Comparison of ENCODE assay signal across 18 cellular contexts in the genomic region with DNA sequence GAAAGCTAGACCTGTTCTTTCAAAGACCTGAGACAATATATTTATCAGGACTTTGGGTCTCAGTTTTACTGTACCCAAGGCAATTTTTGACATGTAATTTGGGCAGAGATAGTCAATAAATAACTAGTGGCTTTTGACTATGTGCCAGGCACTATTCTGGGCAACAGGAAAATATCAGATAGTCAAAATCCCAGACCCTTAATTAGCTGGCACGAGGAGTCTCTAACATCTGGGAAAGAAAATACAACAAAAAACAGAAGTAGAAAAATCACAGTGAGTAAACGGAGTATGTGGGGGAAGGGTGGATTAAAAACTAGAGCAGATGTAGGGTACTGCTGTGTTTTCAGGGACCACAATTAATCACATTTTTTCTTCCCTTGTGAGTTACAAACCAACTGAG.
DNase-seq lines count a peak whose midpoint lies in the region; ATAC-seq and TF ChIP-seq lines count a peak whose summit lies in the region.
"Had no signal": no experiment of that assay in that cellular context is flagged by ENCODE, and none has a peak within 500 bp of the region (broad histone marks: within the 10 kb centered on the region; RNA-seq: fewer than 3 reads in every experiment).

No MANE protein-coding gene starts in this region.

- H3F3A ChIP-seq in SK-N-SH (replicated peaks; ENCODE audit: insufficient read depth) = no peaks in the 10 kb centered on the region

- H3K4me2 ChIP-seq in SK-N-SH = no peak overlapping the region
- H3K4me2 ChIP-seq: BLaER1 treated with 17β-estradiol and CSF1 and Interleukin-3, amounts not matched to agents 10 nM and 100 nM; GM23338 had no signal

- no peaks in the 10 kb centered on the region for H4K20me1 ChIP-seq in SK-N-SH (ENCODE audit: insufficient read depth)
- H4K20me1 ChIP-seq: BLaER1 treated with 17β-estradiol and CSF1 and Interleukin-3, amounts not matched to agents 10 nM and 100 nM had no signal

- H3K9me2 ChIP-seq in SK-N-SH = no peaks in the 10 kb centered on the region

- DNase-seq in NCI-H524 (lab: John Stamatoyannopoulos, UW) (peak; percentile 7 to 17), NCI-H524 treated with DMSO at 0.1 percent for 48 hours (lab: John Stamatoyannopoulos, UW) (no peak), SK-N-SH (peak; percentile 28), myocyte (ENCODE audit: low read depth) (peak; percentile 6)
- DNase-seq in stimulated activated naive CD4-positive, alpha-beta T cell treated with Interleukin-2 at 50 U/mL for 16 hours (lab: John Stamatoyannopoulos, UW) = no peak
- DNase-seq: CD4-positive, alpha-beta T cell; CD8-positive, alpha-beta memory T cell; DMS 273 treated with DMSO at 0.1 percent for 48 hours; DMS79; EL; GDM1; H9 had no signal

- POLR2A ChIA-PET in SK-N-SH (lab: Yijun Ruan, JAX) = no interaction called here

- no peak for ATAC-seq in HG02623 (IDR thresholded peaks at IDR 0.05; ENCODE audit: unreplicated experiment)
- ATAC-seq: GM12878, GM23338, HCT116 had no signal

- CTCF ChIA-PET in SK-N-SH (lab: Yijun Ruan, JAX) = interaction anchor here (0.9 to 2.3 kb wide), 2 partner anchors 16 to 19 kb away, joined by 3 to 8 read pairs; no protein-coding TSS in a partner anchor

- peak in 1 of 2 experiments; percentile 90; a peak in 2 of 4 replicates for TF ChIP-seq EP300 in SK-N-SH (IDR thresholded peaks at IDR 0.05; ENCODE audit: borderline replicate concordance in 1 of 2, low read depth in 1 of 2, low read length in 1 of 2)

- H3K4me3 ChIP-seq in SK-N-SH (ENCODE audit: low read depth in 2 of 2, low read length in 1 of 2) = no peak overlapping the region
- H3K4me3 ChIP-seq: BLaER1 treated with 17β-estradiol and CSF1 and Interleukin-3, amounts not matched to agents 10 nM and 100 nM; GM12878; GM23338 had no signal

- TF ChIP-seq RAD21 in SK-N-SH (IDR thresholded peaks at IDR 0.05; ENCODE audit: low read length) = peak; percentile 23

- TF ChIP-seq CTCF in SK-N-SH (IDR thresholded peaks at IDR 0.05) = no peak

- 25% methylated on average over 2 of the region's 2 CpGs for WGBS in SK-N-SH (ENCODE audit: low lambda C conversion rate)

- no peak overlapping the region for H2AFZ ChIP-seq in SK-N-SH (ENCODE audit: low read depth)
- H2AFZ ChIP-seq: GM23338 had no signal

- no peak overlapping the region for H3K9ac ChIP-seq in SK-N-SH
- H3K9ac ChIP-seq: BLaER1 treated with 17β-estradiol and CSF1 and Interleukin-3, amounts not matched to agents 10 nM and 100 nM had no signal

- peaks cover 0 to 5% of the 10 kb centered on the region in 2 experiments; a peak in 2 of 4 replicates for H3K4me1 ChIP-seq in SK-N-SH (ENCODE audit: control insufficient read depth in 1 of 2, insufficient read depth in 2 of 2, low read depth in 1 of 2, low read length in 1 of 2)
- H3K4me1 ChIP-seq: BLaER1 treated with 17β-estradiol and CSF1 and Interleukin-3, amounts not matched to agents 10 nM and 100 nM had no signal

- H3K36me3 ChIP-seq in SK-N-SH (replicated peaks in 1 of 2; ENCODE audit: control insufficient read depth in 1 of 2, insufficient read depth in 2 of 2, low read length in 1 of 2) = no peaks in the 10 kb centered on the region
- H3K36me3 ChIP-seq: BLaER1 treated with 17β-estradiol and CSF1 and Interleukin-3, amounts not matched to agents 10 nM and 100 nM had no signal

- no peaks in the 10 kb centered on the region for H3K27me3 ChIP-seq in SK-N-SH (ENCODE audit: insufficient read depth)
- H3K27me3 ChIP-seq: BLaER1 treated with 17β-estradiol and CSF1 and Interleukin-3, amounts not matched to agents 10 nM and 100 nM had no signal

- H3K27ac ChIP-seq in SK-N-SH (ENCODE audit: low read depth in 2 of 2, low read length in 1 of 2) = peak overlapping the region in 1 of 2 experiments; percentile 87; a peak in 2 of 4 replicates
- H3K27ac ChIP-seq: 22Rv1; BLaER1 treated with 17β-estradiol and CSF1 and Interleukin-3, amounts not matched to agents 10 nM and 100 nM had no signal

- no peaks in the 10 kb centered on the region for H3K9me3 ChIP-seq in SK-N-SH
- H3K9me3 ChIP-seq: BLaER1 treated with 17β-estradiol and CSF1 and Interleukin-3, amounts not matched to agents 10 nM and 100 nM had no signal

- H3K79me2 ChIP-seq in SK-N-SH (ENCODE audit: insufficient read depth) = no peaks in the 10 kb centered on the region

TF ChIP-seq in SK-N-SH, 30 proteins besides CTCF, POLR2A, EP300 and RAD21 (continues in another document):
- no peak for TF ChIP-seq TEAD4 (IDR thresholded peaks at IDR 0.05; ENCODE audit: borderline replicate concordance, insufficient read depth)
- TF ChIP-seq FOXJ3 (CRISPR knock-in tag; IDR thresholded peaks at IDR 0.05) = no peak
- TF ChIP-seq MEF2A (IDR thresholded peaks at IDR 0.05; ENCODE audit: borderline replicate concordance, low read depth) = no peak
- no peak for TF ChIP-seq MXI1 (IDR thresholded peaks at IDR 0.05; ENCODE audit: low read depth, low read length)
- no peak for TF ChIP-seq YY1 (IDR thresholded peaks at IDR 0.05; ENCODE audit: low read depth)
- TF ChIP-seq FOXM1 (IDR thresholded peaks at IDR 0.05; ENCODE audit: low read depth) = no peak
- TF ChIP-seq, protein P1, sequence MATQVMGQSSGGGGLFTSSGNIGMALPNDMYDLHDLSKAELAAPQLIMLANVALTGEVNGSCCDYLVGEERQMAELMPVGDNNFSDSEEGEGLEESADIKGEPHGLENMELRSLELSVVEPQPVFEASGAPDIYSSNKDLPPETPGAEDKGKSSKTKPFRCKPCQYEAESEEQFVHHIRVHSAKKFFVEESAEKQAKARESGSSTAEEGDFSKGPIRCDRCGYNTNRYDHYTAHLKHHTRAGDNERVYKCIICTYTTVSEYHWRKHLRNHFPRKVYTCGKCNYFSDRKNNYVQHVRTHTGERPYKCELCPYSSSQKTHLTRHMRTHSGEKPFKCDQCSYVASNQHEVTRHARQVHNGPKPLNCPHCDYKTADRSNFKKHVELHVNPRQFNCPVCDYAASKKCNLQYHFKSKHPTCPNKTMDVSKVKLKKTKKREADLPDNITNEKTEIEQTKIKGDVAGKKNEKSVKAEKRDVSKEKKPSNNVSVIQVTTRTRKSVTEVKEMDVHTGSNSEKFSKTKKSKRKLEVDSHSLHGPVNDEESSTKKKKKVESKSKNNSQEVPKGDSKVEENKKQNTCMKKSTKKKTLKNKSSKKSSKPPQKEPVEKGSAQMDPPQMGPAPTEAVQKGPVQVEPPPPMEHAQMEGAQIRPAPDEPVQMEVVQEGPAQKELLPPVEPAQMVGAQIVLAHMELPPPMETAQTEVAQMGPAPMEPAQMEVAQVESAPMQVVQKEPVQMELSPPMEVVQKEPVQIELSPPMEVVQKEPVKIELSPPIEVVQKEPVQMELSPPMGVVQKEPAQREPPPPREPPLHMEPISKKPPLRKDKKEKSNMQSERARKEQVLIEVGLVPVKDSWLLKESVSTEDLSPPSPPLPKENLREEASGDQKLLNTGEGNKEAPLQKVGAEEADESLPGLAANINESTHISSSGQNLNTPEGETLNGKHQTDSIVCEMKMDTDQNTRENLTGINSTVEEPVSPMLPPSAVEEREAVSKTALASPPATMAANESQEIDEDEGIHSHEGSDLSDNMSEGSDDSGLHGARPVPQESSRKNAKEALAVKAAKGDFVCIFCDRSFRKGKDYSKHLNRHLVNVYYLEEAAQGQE (IDR thresholded peaks at IDR 0.05; ENCODE audit: low read depth, low read length) = no peak
- peak; percentile 60 for TF ChIP-seq GATA2 (CRISPR knock-in tag; IDR thresholded peaks at IDR 0.05)
- TF ChIP-seq, protein P2, sequence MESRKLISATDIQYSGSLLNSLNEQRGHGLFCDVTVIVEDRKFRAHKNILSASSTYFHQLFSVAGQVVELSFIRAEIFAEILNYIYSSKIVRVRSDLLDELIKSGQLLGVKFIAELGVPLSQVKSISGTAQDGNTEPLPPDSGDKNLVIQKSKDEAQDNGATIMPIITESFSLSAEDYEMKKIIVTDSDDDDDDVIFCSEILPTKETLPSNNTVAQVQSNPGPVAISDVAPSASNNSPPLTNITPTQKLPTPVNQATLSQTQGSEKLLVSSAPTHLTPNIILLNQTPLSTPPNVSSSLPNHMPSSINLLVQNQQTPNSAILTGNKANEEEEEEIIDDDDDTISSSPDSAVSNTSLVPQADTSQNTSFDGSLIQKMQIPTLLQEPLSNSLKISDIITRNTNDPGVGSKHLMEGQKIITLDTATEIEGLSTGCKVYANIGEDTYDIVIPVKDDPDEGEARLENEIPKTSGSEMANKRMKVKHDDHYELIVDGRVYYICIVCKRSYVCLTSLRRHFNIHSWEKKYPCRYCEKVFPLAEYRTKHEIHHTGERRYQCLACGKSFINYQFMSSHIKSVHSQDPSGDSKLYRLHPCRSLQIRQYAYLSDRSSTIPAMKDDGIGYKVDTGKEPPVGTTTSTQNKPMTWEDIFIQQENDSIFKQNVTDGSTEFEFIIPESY (IDR thresholded peaks at IDR 0.05; ENCODE audit: borderline replicate concordance, low read depth) = no peak
- peak; percentile 79 for TF ChIP-seq CHD2 (IDR thresholded peaks at IDR 0.05; ENCODE audit: low read length, partially characterized antibody)
- TF ChIP-seq, protein P3, sequence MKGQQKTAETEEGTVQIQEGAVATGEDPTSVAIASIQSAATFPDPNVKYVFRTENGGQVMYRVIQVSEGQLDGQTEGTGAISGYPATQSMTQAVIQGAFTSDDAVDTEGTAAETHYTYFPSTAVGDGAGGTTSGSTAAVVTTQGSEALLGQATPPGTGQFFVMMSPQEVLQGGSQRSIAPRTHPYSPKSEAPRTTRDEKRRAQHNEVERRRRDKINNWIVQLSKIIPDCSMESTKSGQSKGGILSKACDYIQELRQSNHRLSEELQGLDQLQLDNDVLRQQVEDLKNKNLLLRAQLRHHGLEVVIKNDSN (IDR thresholded peaks at IDR 0.05; ENCODE audit: borderline replicate concordance, low read depth) = no peak
- TF ChIP-seq SMC3 (IDR thresholded peaks at IDR 0.05; ENCODE audit: low read depth, low read length) = no peak
- TF ChIP-seq FOSL2 (IDR thresholded peaks at IDR 0.05; ENCODE audit: borderline replicate concordance, low read depth) = no peak
- no peak for TF ChIP-seq ELF1 (IDR thresholded peaks at IDR 0.05)
- TF ChIP-seq, protein P4, sequence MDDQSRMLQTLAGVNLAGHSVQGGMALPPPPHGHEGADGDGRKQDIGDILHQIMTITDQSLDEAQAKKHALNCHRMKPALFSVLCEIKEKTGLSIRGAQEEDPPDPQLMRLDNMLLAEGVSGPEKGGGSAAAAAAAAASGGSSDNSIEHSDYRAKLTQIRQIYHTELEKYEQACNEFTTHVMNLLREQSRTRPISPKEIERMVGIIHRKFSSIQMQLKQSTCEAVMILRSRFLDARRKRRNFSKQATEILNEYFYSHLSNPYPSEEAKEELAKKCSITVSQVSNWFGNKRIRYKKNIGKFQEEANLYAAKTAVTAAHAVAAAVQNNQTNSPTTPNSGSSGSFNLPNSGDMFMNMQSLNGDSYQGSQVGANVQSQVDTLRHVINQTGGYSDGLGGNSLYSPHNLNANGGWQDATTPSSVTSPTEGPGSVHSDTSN (IDR thresholded peaks at IDR 0.05) = no peak
- peak; percentile 21; the same call in 1 of the 2 replicates for TF ChIP-seq RCOR1 (IDR thresholded peaks at IDR 0.05; ENCODE audit: low read length)

Comparison
In these comparisons a context has a peak if more than half of its experiments do, and no peak if none do; other contexts are left out.
1. DNase-seq: peak in NCI-H524 (2 of 2), SK-N-SH (single experiment) and myocyte (single experiment); none in NCI-H524 treated with DMSO at 0.1 percent for 48 hours (single experiment) and stimulated activated naive CD4-positive, alpha-beta T cell treated with Interleukin-2 at 50 U/mL for 16 hours (single experiment).